Comparison of ENCODE assay signal across 8 cellular contexts in the genomic region with DNA sequence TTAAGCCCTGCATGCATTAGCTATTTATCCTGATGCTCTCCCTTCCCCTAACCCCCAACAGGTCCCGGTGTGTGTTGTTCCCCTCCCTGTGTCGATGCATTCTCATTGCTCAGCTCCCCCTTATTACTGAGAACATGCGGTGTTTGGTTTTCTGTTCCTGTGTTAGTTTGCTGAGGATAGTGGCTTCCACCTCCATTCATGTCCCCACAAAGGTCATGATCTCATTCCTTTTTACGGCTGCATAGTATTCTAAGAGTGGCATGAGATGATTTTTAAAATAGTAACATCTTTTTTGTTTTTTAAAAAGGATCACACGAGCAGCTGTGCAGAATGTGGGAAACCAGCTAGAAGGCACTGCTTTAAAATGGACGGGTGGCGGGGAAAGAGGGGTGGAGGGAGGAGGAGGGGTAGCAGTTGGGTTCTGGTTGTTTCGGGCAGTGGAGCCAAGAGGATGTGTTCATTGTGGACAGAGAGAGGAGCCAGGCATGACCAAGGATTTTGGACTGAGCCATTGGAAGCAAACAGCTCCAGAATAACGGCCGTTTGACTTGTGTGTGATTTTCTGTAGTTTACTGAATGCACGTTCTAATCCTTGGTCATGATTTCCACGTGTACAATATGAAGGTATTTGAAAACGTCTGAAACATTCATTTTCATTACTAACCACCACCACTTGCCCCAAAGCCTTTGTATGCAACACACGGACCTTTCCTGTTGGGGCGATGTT. TPM values are rescaled to one million over a fixed set of nuclear protein-coding genes. Genes with fewer than 3 reads are reported as not detected.
DNase-seq lines count a peak whose midpoint lies in the region; ATAC-seq and TF ChIP-seq lines count a peak whose summit lies in the region.

No MANE protein-coding gene starts in this region.

- H3K4me2 ChIP-seq in DND-41 (ENCODE audit: insufficient read depth, low read length) (peak overlapping the region; percentile 94), neuronal stem cell (ENCODE audit: insufficient read depth, low read length, poor library complexity, severe bottlenecking) (peak overlapping the region; percentile 92)

- H3K27ac ChIP-seq in DND-41 (ENCODE audit: low read length) (peak overlapping the region; percentile 94), dorsolateral prefrontal cortex (peak overlapping the region in 58 of 59 donors; percentile 57 to 99 (median 97)), neuronal stem cell (replicated peaks; ENCODE audit: low read length) (peak overlapping the region; percentile 98)

- H2BK5ac ChIP-seq in neuronal stem cell (ENCODE audit: low read length), result peak overlapping the region; percentile 83

- TF ChIP-seq CTCF in DND-41 (IDR thresholded peaks at IDR 0.05; ENCODE audit: borderline replicate concordance, extremely low read depth, low read length, poor library complexity, severe bottlenecking) (no peak), dorsolateral prefrontal cortex (IDR thresholded peaks at IDR 0.05 in 54 of 56, conservative IDR thresholded peaks at IDR 0.05 in 2 of 56; ENCODE audit: low read depth in 1 of 56, partially characterized antibody in 56 of 56) (no peak)

- no peak overlapping the region for H2AK5ac ChIP-seq in neuronal stem cell (ENCODE audit: low read depth, low read length)

- peaks cover 5% of the 10 kb centered on the region for H3K79me1 ChIP-seq in neuronal stem cell (ENCODE audit: low read depth, low read length)

- intact Hi-C loops in dorsolateral prefrontal cortex (cut with DNase I), result loop anchor here (1.0 to 10.0 kb wide), 5 partner anchors 78 to 1289 kb away; a partner anchor contains a TSS

- no peak for ATAC-seq in DND-41 (ENCODE audit: insufficient read depth, low read depth)

- H3K9me3 ChIP-seq in DND-41 (ENCODE audit: insufficient read depth, low read length, severe bottlenecking) (no peaks in the 10 kb centered on the region), neuronal stem cell (replicated peaks in 1 of 2; ENCODE audit: control insufficient read depth in 2 of 2, insufficient read depth in 1 of 2, low read depth in 1 of 2, low read length in 2 of 2) (no peaks in the 10 kb centered on the region)

- no peak overlapping the region for H3K23ac ChIP-seq in neuronal stem cell (ENCODE audit: low read depth, low read length, poor library complexity)

- H3K36me3 ChIP-seq in DND-41 (ENCODE audit: insufficient read depth, low read length) (peaks cover 14% of the 10 kb centered on the region), neuronal stem cell (replicated peaks in 1 of 2; ENCODE audit: control insufficient read depth in 2 of 2, insufficient read depth in 2 of 2, low read length in 2 of 2) (peaks cover 2 to 16% of the 10 kb centered on the region in 2 donors)

- DNase-seq in DND-41 (no peak), dorsolateral prefrontal cortex (no peak), neuronal stem cell (ENCODE audit: low spot score) (no peak), NOMO-1 (lab: John Stamatoyannopoulos, UW; ENCODE audit: unreplicated experiment in 2 of 2) (no peak), mucosa of gallbladder (ENCODE audit: low spot score) (no peak), germinal center (ENCODE audit: low spot score) (no peak), NCI-H82 (lab: John Stamatoyannopoulos, UW) (no peak)
- no peak for DNase-seq in Jurkat, Clone E6-1 (ENCODE audit: low read depth, low spot score)

- H3K18ac ChIP-seq in neuronal stem cell (ENCODE audit: low read length), result no peak overlapping the region

- H3K27me3 ChIP-seq in DND-41 (ENCODE audit: insufficient read depth, low read length, poor library complexity) (no peaks in the 10 kb centered on the region), dorsolateral prefrontal cortex (no peaks in the 10 kb centered on the region), neuronal stem cell (ENCODE audit: control insufficient read depth in 3 of 3, insufficient read depth in 3 of 3, low read depth in 1 of 3, low read length in 3 of 3) (peaks cover 0 to 2% (median 0%) of the 10 kb centered on the region in 3 experiments)

- H4K8ac ChIP-seq in neuronal stem cell (ENCODE audit: low read depth, low read length), result no peak overlapping the region

- peak overlapping the region; percentile 74 for H2AFZ ChIP-seq in DND-41 (ENCODE audit: low read depth, low read length)
- peak overlapping the region; percentile 97 for H2AFZ ChIP-seq in neuronal stem cell (ENCODE audit: low read length)

- no peak overlapping the region for H3K4ac ChIP-seq in neuronal stem cell (ENCODE audit: low read length)

- H2BK120ac ChIP-seq in neuronal stem cell (ENCODE audit: low read depth, low read length), result no peak overlapping the region

- no peak overlapping the region for H2BK12ac ChIP-seq in neuronal stem cell (ENCODE audit: low read length)

- no peak overlapping the region for H2BK15ac ChIP-seq in neuronal stem cell (ENCODE audit: low read length)

- H3K4me3 ChIP-seq in DND-41 (ENCODE audit: low read depth in 1 of 2, low read length in 2 of 2) (peak overlapping the region; percentile 79 to 83), dorsolateral prefrontal cortex (peak overlapping the region; percentile 55 to 98 (median 88)), neuronal stem cell (ENCODE audit: low read length in 2 of 2) (peak overlapping the region; percentile 67 to 97)
- peak overlapping the region; percentile 72 for H3K4me3 ChIP-seq in Jurkat, Clone E6-1 (ENCODE audit: low read length)

- H4K91ac ChIP-seq in neuronal stem cell (ENCODE audit: low read depth, low read length, poor library complexity), result no peak overlapping the region

- H3K79me2 ChIP-seq in DND-41 (ENCODE audit: insufficient read depth, low read length), result peaks cover 28% of the 10 kb centered on the region

- peak overlapping the region; percentile 94 for H3K9ac ChIP-seq in DND-41 (ENCODE audit: low read depth, low read length)
- H3K9ac ChIP-seq in neuronal stem cell (ENCODE audit: low read depth, low read length, poor library complexity), result no peak overlapping the region

- H3K4me1 ChIP-seq in DND-41 (ENCODE audit: insufficient read depth, low read length) (peaks cover 36% of the 10 kb centered on the region), neuronal stem cell (ENCODE audit: control insufficient read depth in 2 of 2, insufficient read depth in 1 of 2, low read depth in 1 of 2, low read length in 2 of 2) (peaks cover 12 to 22% of the 10 kb centered on the region in 2 donors)

- no CpG with 5 or more reads among the region's 15 CpGs for WGBS in neuronal stem cell (ENCODE audit: extremely low coverage in 2 of 2, insufficient read length in 2 of 2, insufficient replicate concordance in 1 of 2), 2 donors

- H3K14ac ChIP-seq in neuronal stem cell (ENCODE audit: low read length), result no peak overlapping the region

- H4K20me1 ChIP-seq in DND-41 (ENCODE audit: insufficient read depth, low read length), result peaks cover 25% of the 10 kb centered on the region

RNA-seq across cellular contexts. Expression of a gene that starts 1.7 kb away (rescaled TPM):
- 34.9 TPM for polyA plus RNA-seq in Jurkat, Clone E6-1 (2012; ENCODE audit: insufficient read depth, insufficient read length)
- 10 to 100 TPM; 22.3 to 43.3 (median 32.9) TPM for total RNA-seq in dorsolateral prefrontal cortex
- polyA plus RNA-seq in neuronal stem cell (2013, experiment 1 of 2), result 27.1 TPM
- 25.7 TPM for polyA plus RNA-seq in neuronal stem cell (2013, experiment 2 of 2)
- total RNA-seq in mucosa of gallbladder, result 19.8 TPM
